8 cellular contexts compared by ENCODE assay signal in genomic region chr19:39409886-39410619, GRCh38. TPM values are rescaled to one million over a fixed set of nuclear protein-coding genes. Genes with fewer than 3 reads are reported as not detected.
DNase-seq lines count a peak whose midpoint lies in the region; ATAC-seq and TF ChIP-seq lines count a peak whose summit lies in the region.

No MANE protein-coding gene starts in this region.

- peak overlapping the region; percentile 96 for H3K27ac Mint-ChIP-seq in CD8-positive, alpha-beta T cell
- H3K27ac Mint-ChIP-seq in HFFc6: peak overlapping the region; percentile 91

- peaks cover 38% of the 10 kb centered on the region for H3K36me3 Mint-ChIP-seq in CD8-positive, alpha-beta T cell
- H3K36me3 Mint-ChIP-seq in HFFc6 (ENCODE audit: low read depth): peaks cover 28% of the 10 kb centered on the region

- WGBS in psoas muscle, 3 donors: 3 to 5% (median 4%) methylated on average over 35 to 39 of the region's 39 CpGs

- CTCF ChIA-PET in CD8-positive, alpha-beta T cell (lab: Charles Lee): interaction anchor here (5.1 kb wide), 1 partner anchor 12 kb away, joined by 59 read pairs; no protein-coding TSS in a partner anchor

- no peaks in the 10 kb centered on the region for H3K27me3 Mint-ChIP-seq in CD8-positive, alpha-beta T cell (ENCODE audit: low read depth)
- H3K27me3 Mint-ChIP-seq in HFFc6 (ENCODE audit: insufficient read depth): peaks cover 57% of the 10 kb centered on the region

- peaks cover 17% of the 10 kb centered on the region for H3K36me3 ChIP-seq in CD8-positive, alpha-beta T cell (ENCODE audit: insufficient read depth, low read length)
- H3K36me3 ChIP-seq in SJSA1 (peaks cover 37% of the 10 kb centered on the region), adipocyte (ENCODE audit: control insufficient read depth, insufficient read depth, low read length, severe bottlenecking) (peaks cover 15% of the 10 kb centered on the region), psoas muscle (ENCODE audit: insufficient read depth in 1 of 2, low read depth in 1 of 2) (peaks cover 0 to 17% of the 10 kb centered on the region in 2 donors)

- ATAC-seq in CD8-positive, alpha-beta T cell: peak; percentile 24
- peak; percentile 26 to 27 for ATAC-seq in left cardiac atrium
- ATAC-seq in psoas muscle: peak; percentile 24 to 32 (median 31)
- ATAC-seq in GM18858 (IDR thresholded peaks at IDR 0.05; ENCODE audit: unreplicated experiment): no peak

- intact Hi-C loops in CD8-positive, alpha-beta T cell (cut with DNase I, micrococcal nuclease): loop anchor here (1.0 to 10.0 kb wide), 7 partner anchors 9 to 1195 kb away; partner anchors contain the start of genes LTBP4 (in 2 of the 2), FAM98C (in 1 of the 2) and PAK4 (in 1 of the 2)
- intact Hi-C loops in left cardiac atrium (cut with DNase I): no loop called here
- intact Hi-C loops in psoas muscle (cut with DNase I): loop anchor here in 1 of 2 donors (5.0 to 10.0 kb wide), 2 partner anchors 68 to 285 kb away; partner anchors contain the start of genes PAK4 and SAMD4B

- peak overlapping the region; percentile 100 for H3K4me3 ChIP-seq in CD8-positive, alpha-beta T cell (ENCODE audit: low read depth, low read length)
- H3K4me3 ChIP-seq in SJSA1: peak overlapping the region; percentile 49
- H3K4me3 ChIP-seq in adipocyte (ENCODE audit: low read length): peak overlapping the region; percentile 99
- peak overlapping the region; percentile 97 for H3K4me3 ChIP-seq in psoas muscle

- no peaks in the 10 kb centered on the region for H3K9me3 ChIP-seq in CD8-positive, alpha-beta T cell (ENCODE audit: low read length)
- H3K9me3 ChIP-seq in SJSA1 (replicated peaks): no peaks in the 10 kb centered on the region
- no peaks in the 10 kb centered on the region for H3K9me3 ChIP-seq in adipocyte (ENCODE audit: control insufficient read depth, low read length)
- H3K9me3 ChIP-seq in psoas muscle: no peaks in the 10 kb centered on the region

- H3K4me1 ChIP-seq in CD8-positive, alpha-beta T cell (ENCODE audit: insufficient read depth, low read length): peaks cover 38% of the 10 kb centered on the region
- H3K4me1 ChIP-seq in SJSA1 (replicated peaks) (peaks cover 51% of the 10 kb centered on the region), adipocyte (ENCODE audit: control insufficient read depth, insufficient read depth, low read length) (peaks cover 42% of the 10 kb centered on the region), psoas muscle (peaks cover 20% of the 10 kb centered on the region)

- H3K27ac ChIP-seq in CD8-positive, alpha-beta T cell (ENCODE audit: low read depth, low read length): peak overlapping the region; percentile 94
- peak overlapping the region; percentile 91 for H3K27ac ChIP-seq in SJSA1
- H3K27ac ChIP-seq in psoas muscle: peak overlapping the region; percentile 96

- no peaks in the 10 kb centered on the region for H3K27me3 ChIP-seq in CD8-positive, alpha-beta T cell (ENCODE audit: insufficient read depth, low read length)
- H3K27me3 ChIP-seq in SJSA1 (replicated peaks) (no peaks in the 10 kb centered on the region), adipocyte (replicated peaks; ENCODE audit: control insufficient read depth, insufficient read depth, low read length) (no peaks in the 10 kb centered on the region), psoas muscle (ENCODE audit: insufficient read depth in 3 of 3, low read length in 2 of 3) (no peaks in the 10 kb centered on the region)

- POLR2A ChIA-PET in CD8-positive, alpha-beta T cell (lab: Charles Lee): interaction anchor here (0.8 to 4.3 kb wide), 4 partner anchors 9 to 26 kb away, joined by 4 to 66 read pairs (median 18); partner anchors contain the start of genes MED29, PAF1 and RPS16

- peaks cover 46% of the 10 kb centered on the region for H3K4me1 Mint-ChIP-seq in CD8-positive, alpha-beta T cell (ENCODE audit: low read depth)
- peaks cover 58% of the 10 kb centered on the region for H3K4me1 Mint-ChIP-seq in HFFc6 (ENCODE audit: low read depth)

- H3K4me3 Mint-ChIP-seq in CD8-positive, alpha-beta T cell: peak overlapping the region; percentile 89
- H3K4me3 Mint-ChIP-seq in HFFc6: peak overlapping the region; percentile 92

- no peak for TF ChIP-seq CTCF in CD8-positive, alpha-beta T cell (IDR thresholded peaks at IDR 0.05)
- TF ChIP-seq CTCF in HFFc6 (IDR thresholded peaks at IDR 0.05): peak; percentile 41
- TF ChIP-seq CTCF in psoas muscle (IDR thresholded peaks at IDR 0.05): no peak

- H3K9me3 Mint-ChIP-seq in CD8-positive, alpha-beta T cell: no peaks in the 10 kb centered on the region
- H3K9me3 Mint-ChIP-seq in HFFc6: peaks cover 23% of the 10 kb centered on the region

- H3K9ac ChIP-seq in adipocyte (ENCODE audit: low read length): peak overlapping the region; percentile 100

- DNase-seq in CD8-positive, alpha-beta T cell: peak in 6 of 7 experiments; percentile 60 to 85 (median 74)
- DNase-seq in HFFc6: no peak
- peak; percentile 54 to 67 for DNase-seq in SJSA1 (ENCODE audit: low read depth in 1 of 2, low spot score in 2 of 2)
- peak; percentile 88 for DNase-seq in adipocyte (ENCODE audit: low read depth)
- peak; percentile 90 for DNase-seq in left cardiac atrium
- peak; percentile 87 to 95 for DNase-seq in psoas muscle
- DNase-seq in NCI-H226: no peak

RNA-seq across cellular contexts. Expression of gene PLEKHG2, which starts 2.4 kb away (rescaled TPM):
- total RNA-seq in CD8-positive, alpha-beta T cell: 10 to 100 TPM; 54.8 to 69.0 TPM
- total RNA-seq in HFFc6 (2021; fragmentation: NEBNext Ultra II Directional; extraction: Animal tissue kit (Norgen Biotek cat#: 25700)): 10 to 100 TPM; 38.3 to 56.0 (median 45.7) TPM
- total RNA-seq in SJSA1 (2014; rRNA removed; shearing (Covaris generic)): 8.6 and 17.9 TPM in 2 replicates
- total RNA-seq in left cardiac atrium (10 to 100 TPM; 13.7 to 28.0 TPM), psoas muscle (1 to 10 TPM; 6.8 to 8.0 (median 7.4) TPM)
- 1 to 10 TPM; 2.4 to 3.0 (median 2.7) TPM for polyA plus RNA-seq in psoas muscle

RNA-seq across cellular contexts. Expression of gene ZFP36, which starts 3.4 kb away (rescaled TPM):
- 1,000 to 10,000 TPM; 1,672 to 1,779 TPM for total RNA-seq in CD8-positive, alpha-beta T cell
- total RNA-seq in HFFc6 (2021; fragmentation: NEBNext Ultra II Directional; extraction: Animal tissue kit (Norgen Biotek cat#: 25700)): 10 to 100 TPM; 30.9 to 81.6 (median 68.5) TPM
- 2.0 and 4.3 TPM in 2 replicates for total RNA-seq in SJSA1 (2014; rRNA removed; shearing (Covaris generic))
- 100 to 1,000 TPM in 1 of 2 donors, 10 to 100 TPM in 1; 93.5 to 156 TPM for total RNA-seq in left cardiac atrium
- total RNA-seq in psoas muscle: 100 to 1,000 TPM in 3 of 4 donors, 10 to 100 TPM in 1; 32.1 to 391 (median 184) TPM
- polyA plus RNA-seq in psoas muscle: 100 to 1,000 TPM in 1 of 3 donors, 10 to 100 TPM in 2; 80.8 to 178 (median 83.3) TPM

RNA-seq across cellular contexts. Expression of gene MED29, which starts 18.9 kb away (rescaled TPM):
- 10 to 100 TPM; 45.9 to 55.1 TPM for total RNA-seq in CD8-positive, alpha-beta T cell
- 10 to 100 TPM; 38.2 to 48.5 (median 45.2) TPM for total RNA-seq in HFFc6 (2021; fragmentation: NEBNext Ultra II Directional; extraction: Animal tissue kit (Norgen Biotek cat#: 25700))
- 24.3 and 38.9 TPM in 2 replicates for total RNA-seq in SJSA1 (2014; rRNA removed; shearing (Covaris generic))
- total RNA-seq in left cardiac atrium (10 to 100 TPM; 21.3 to 25.1 TPM), psoas muscle (10 to 100 TPM; 25.0 to 33.6 (median 30.2) TPM)
- 10 to 100 TPM; 25.0 to 51.7 (median 26.9) TPM for polyA plus RNA-seq in psoas muscle

RNA-seq across cellular contexts. Expression of gene PAF1, which starts 19.1 kb away (rescaled TPM):
- 100 to 1,000 TPM; 109 to 117 TPM for total RNA-seq in CD8-positive, alpha-beta T cell
- 10 to 100 TPM; 46.8 to 70.0 (median 60.6) TPM for total RNA-seq in HFFc6 (2021; fragmentation: NEBNext Ultra II Directional; extraction: Animal tissue kit (Norgen Biotek cat#: 25700))
- 55.2 and 61.6 TPM in 2 replicates for total RNA-seq in SJSA1 (2014; rRNA removed; shearing (Covaris generic))
- total RNA-seq in left cardiac atrium (10 to 100 TPM; 34.5 to 38.4 TPM), psoas muscle (10 to 100 TPM; 33.7 to 38.0 (median 34.6) TPM)
- polyA plus RNA-seq in psoas muscle: 10 to 100 TPM; 34.1 to 58.0 (median 37.6) TPM

RNA-seq across cellular contexts. Expression of gene RPS16, which starts 25.7 kb away (rescaled TPM):
- 1,000 to 10,000 TPM; 4,439 to 4,447 TPM for total RNA-seq in CD8-positive, alpha-beta T cell
- 1,000 to 10,000 TPM; 1,647 to 2,008 (median 1,885) TPM for total RNA-seq in HFFc6 (2021; fragmentation: NEBNext Ultra II Directional; extraction: Animal tissue kit (Norgen Biotek cat#: 25700))
- 54.0 and 69.4 TPM in 2 replicates for total RNA-seq in SJSA1 (2014; rRNA removed; shearing (Covaris generic))
- total RNA-seq in left cardiac atrium: 1,000 to 10,000 TPM; 1,273 to 1,597 TPM
- total RNA-seq in psoas muscle: 1,000 to 10,000 TPM; 1,186 to 1,958 (median 1,553) TPM
- polyA plus RNA-seq in psoas muscle: 1,000 to 10,000 TPM; 2,324 to 3,255 (median 2,994) TPM

Comparison
In these comparisons a context has a peak if more than half of its experiments do, and no peak if none do; other contexts are left out.
1. DNase-seq: peak in CD8-positive, alpha-beta T cell (6 of 7), SJSA1 (2 of 2), adipocyte (single experiment), left cardiac atrium (single experiment) and psoas muscle (2 of 2); none in HFFc6 (single experiment) and NCI-H226 (single experiment).
2. H3K4me3 ChIP-seq: peak in every context shown above with its lines; median percentile 100 in CD8-positive, alpha-beta T cell; 99 in adipocyte; 97 in psoas muscle; 49 in SJSA1.
3. intact Hi-C loops: an anchor here in CD8-positive, alpha-beta T cell (1.0 to 10.0 kb wide); none called in left cardiac atrium.
4. Peak in every context shown above with its lines, with median percentiles within 50 percentile points of each other: H3K27ac ChIP-seq.